ENCODE assay signal across 1 cellular context in the genomic region with DNA sequence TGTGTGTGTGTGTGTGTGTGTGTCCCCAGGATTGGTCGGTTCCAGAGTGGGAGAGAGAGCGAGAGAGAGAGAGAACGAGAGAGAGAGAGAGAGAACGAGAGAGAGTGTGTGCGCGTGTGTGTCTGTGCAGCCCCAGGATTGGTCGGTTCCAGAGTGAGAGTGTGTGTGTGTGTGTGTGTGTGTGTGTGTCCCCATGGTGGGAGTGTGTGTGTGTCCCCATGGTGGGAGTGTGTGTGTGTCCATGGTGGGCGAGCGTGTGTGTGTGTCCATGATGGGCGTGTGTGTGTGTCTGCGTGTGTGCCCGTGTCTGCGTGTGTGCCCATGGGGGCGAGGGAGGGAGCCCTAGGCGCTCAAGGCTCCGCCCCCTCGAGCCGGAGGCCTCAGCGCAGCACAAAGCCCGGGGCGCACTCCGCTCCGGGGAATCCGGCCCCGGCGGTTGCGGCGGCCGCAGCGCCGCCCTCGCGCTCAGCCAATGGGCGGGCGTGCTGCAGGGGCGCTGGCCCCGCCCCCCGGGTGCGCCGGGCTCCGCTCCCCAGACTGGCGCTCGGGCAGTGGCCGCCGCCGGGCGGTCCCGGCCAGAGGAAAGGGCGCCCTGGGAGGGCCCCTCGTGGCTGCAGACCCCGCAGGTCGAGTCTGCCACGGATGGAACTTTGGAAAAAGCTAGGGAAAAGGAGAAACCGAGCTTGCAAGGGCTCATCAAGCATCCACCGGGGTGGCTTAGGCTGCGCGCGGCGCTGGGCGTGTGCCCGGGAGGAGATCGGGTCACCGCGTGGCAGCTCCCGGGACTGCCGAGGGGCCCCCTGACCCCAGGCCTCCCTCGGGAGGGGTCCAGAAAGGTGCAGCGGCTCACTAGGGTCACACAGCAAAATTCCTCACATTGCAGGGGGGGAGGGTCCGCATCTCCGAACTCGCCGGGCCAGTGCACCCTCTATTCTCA.
TF ChIP-seq lines count a peak whose summit lies in the region.

No MANE protein-coding gene starts in this region.

TF ChIP-seq in HepG2, 621 proteins besides CTCF, POLR2A, EP300 and RAD21 (continued from another document and continues in another):
- TF ChIP-seq, protein P1, sequence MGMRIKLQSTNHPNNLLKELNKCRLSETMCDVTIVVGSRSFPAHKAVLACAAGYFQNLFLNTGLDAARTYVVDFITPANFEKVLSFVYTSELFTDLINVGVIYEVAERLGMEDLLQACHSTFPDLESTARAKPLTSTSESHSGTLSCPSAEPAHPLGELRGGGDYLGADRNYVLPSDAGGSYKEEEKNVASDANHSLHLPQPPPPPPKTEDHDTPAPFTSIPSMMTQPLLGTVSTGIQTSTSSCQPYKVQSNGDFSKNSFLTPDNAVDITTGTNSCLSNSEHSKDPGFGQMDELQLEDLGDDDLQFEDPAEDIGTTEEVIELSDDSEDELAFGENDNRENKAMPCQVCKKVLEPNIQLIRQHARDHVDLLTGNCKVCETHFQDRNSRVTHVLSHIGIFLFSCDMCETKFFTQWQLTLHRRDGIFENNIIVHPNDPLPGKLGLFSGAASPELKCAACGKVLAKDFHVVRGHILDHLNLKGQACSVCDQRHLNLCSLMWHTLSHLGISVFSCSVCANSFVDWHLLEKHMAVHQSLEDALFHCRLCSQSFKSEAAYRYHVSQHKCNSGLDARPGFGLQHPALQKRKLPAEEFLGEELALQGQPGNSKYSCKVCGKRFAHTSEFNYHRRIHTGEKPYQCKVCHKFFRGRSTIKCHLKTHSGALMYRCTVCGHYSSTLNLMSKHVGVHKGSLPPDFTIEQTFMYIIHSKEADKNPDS (CRISPR knock-in tag; IDR thresholded peaks at IDR 0.05): no peak; the same call in 1 of the 2 replicates
- TF ChIP-seq NKX3-1 (CRISPR knock-in tag; IDR thresholded peaks at IDR 0.05) (0 out of 2 replicates have a peak, but pooled peaks have one; percentile 64), TERF1 (CRISPR knock-in tag; IDR thresholded peaks at IDR 0.05) (no peak), GATAD1 (CRISPR knock-in tag; IDR thresholded peaks at IDR 0.05) (peak; percentile 37; the same call in 1 of the 2 replicates), RXRB (CRISPR knock-in tag; IDR thresholded peaks at IDR 0.05; ENCODE audit: borderline replicate concordance) (peak; percentile 20; the same call in 1 of the 2 replicates), ZNF75D (CRISPR knock-in tag; IDR thresholded peaks at IDR 0.05; ENCODE audit: borderline replicate concordance) (no peak), STAT5B (CRISPR knock-in tag; IDR thresholded peaks at IDR 0.05) (no peak), ZNF569 (CRISPR knock-in tag; IDR thresholded peaks at IDR 0.05; ENCODE audit: borderline replicate concordance) (no peak), ZNF879 (CRISPR knock-in tag; IDR thresholded peaks at IDR 0.05) (no peak), DR1 (CRISPR knock-in tag; IDR thresholded peaks at IDR 0.05) (no peak), MIER3 (CRISPR knock-in tag; IDR thresholded peaks at IDR 0.05; ENCODE audit: borderline replicate concordance) (no peak), HOMEZ (CRISPR knock-in tag; IDR thresholded peaks at IDR 0.05; ENCODE audit: low read depth) (no peak), ZNF564 (CRISPR knock-in tag; IDR thresholded peaks at IDR 0.05) (no peak), THAP11 (CRISPR knock-in tag; IDR thresholded peaks at IDR 0.05) (no peak; the same call in 1 of the 2 replicates), ZNF333 (CRISPR knock-in tag; IDR thresholded peaks at IDR 0.05; ENCODE audit: borderline replicate concordance) (no peak), TOPORS (CRISPR knock-in tag; IDR thresholded peaks at IDR 0.05) (no peak), SYNCRIP (IDR thresholded peaks at IDR 0.05; ENCODE audit: insufficient read depth, low read depth, low read length) (no peak), SOX13 (IDR thresholded peaks at IDR 0.05) (no peak; the same call in 1 of the 2 replicates), SOX13 (CRISPR knock-in tag; conservative IDR thresholded peaks at IDR 0.05 in 1 of 2, IDR thresholded peaks at IDR 0.05 in 1 of 2) (no peak), ZNF484 (CRISPR knock-in tag; IDR thresholded peaks at IDR 0.05; ENCODE audit: borderline replicate concordance, low read depth) (no peak), BCL3 (CRISPR knock-in tag; IDR thresholded peaks at IDR 0.05) (peak; percentile 52; the same call in 1 of the 2 replicates), ARNT (IDR thresholded peaks at IDR 0.05) (no peak), ZNF670 (CRISPR knock-in tag; IDR thresholded peaks at IDR 0.05; ENCODE audit: borderline replicate concordance) (peak; percentile 48; the same call in 1 of the 2 replicates), ZKSCAN8 (CRISPR knock-in tag; IDR thresholded peaks at IDR 0.05; ENCODE audit: borderline replicate concordance) (no peak; the same call in 1 of the 2 replicates)
- TF ChIP-seq, protein P2, sequence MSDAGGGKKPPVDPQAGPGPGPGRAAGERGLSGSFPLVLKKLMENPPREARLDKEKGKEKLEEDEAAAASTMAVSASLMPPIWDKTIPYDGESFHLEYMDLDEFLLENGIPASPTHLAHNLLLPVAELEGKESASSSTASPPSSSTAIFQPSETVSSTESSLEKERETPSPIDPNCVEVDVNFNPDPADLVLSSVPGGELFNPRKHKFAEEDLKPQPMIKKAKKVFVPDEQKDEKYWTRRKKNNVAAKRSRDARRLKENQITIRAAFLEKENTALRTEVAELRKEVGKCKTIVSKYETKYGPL (CRISPR knock-in tag; IDR thresholded peaks at IDR 0.05): peak; percentile 75; the same call in 1 of the 2 replicates
- TF ChIP-seq, protein P3, sequence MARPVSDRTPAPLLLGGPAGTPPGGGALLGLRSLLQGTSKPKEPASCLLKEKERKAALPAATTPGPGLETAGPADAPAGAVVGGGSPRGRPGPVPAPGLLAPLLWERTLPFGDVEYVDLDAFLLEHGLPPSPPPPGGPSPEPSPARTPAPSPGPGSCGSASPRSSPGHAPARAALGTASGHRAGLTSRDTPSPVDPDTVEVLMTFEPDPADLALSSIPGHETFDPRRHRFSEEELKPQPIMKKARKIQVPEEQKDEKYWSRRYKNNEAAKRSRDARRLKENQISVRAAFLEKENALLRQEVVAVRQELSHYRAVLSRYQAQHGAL (CRISPR knock-in tag; IDR thresholded peaks at IDR 0.05; ENCODE audit: not compliant biosample characterization): peak; percentile 54
- TF ChIP-seq, protein P4, sequence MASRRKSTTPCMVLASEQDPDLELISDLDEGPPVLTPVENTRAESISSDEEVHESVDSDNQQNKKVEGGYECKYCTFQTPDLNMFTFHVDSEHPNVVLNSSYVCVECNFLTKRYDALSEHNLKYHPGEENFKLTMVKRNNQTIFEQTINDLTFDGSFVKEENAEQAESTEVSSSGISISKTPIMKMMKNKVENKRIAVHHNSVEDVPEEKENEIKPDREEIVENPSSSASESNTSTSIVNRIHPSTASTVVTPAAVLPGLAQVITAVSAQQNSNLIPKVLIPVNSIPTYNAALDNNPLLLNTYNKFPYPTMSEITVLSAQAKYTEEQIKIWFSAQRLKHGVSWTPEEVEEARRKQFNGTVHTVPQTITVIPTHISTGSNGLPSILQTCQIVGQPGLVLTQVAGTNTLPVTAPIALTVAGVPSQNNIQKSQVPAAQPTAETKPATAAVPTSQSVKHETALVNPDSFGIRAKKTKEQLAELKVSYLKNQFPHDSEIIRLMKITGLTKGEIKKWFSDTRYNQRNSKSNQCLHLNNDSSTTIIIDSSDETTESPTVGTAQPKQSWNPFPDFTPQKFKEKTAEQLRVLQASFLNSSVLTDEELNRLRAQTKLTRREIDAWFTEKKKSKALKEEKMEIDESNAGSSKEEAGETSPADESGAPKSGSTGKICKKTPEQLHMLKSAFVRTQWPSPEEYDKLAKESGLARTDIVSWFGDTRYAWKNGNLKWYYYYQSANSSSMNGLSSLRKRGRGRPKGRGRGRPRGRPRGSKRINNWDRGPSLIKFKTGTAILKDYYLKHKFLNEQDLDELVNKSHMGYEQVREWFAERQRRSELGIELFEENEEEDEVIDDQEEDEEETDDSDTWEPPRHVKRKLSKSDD (CRISPR knock-in tag; IDR thresholded peaks at IDR 0.05; ENCODE audit: low read depth): no peak
- TF ChIP-seq, protein P5, sequence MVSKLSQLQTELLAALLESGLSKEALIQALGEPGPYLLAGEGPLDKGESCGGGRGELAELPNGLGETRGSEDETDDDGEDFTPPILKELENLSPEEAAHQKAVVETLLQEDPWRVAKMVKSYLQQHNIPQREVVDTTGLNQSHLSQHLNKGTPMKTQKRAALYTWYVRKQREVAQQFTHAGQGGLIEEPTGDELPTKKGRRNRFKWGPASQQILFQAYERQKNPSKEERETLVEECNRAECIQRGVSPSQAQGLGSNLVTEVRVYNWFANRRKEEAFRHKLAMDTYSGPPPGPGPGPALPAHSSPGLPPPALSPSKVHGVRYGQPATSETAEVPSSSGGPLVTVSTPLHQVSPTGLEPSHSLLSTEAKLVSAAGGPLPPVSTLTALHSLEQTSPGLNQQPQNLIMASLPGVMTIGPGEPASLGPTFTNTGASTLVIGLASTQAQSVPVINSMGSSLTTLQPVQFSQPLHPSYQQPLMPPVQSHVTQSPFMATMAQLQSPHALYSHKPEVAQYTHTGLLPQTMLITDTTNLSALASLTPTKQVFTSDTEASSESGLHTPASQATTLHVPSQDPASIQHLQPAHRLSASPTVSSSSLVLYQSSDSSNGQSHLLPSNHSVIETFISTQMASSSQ (IDR thresholded peaks at IDR 0.05; ENCODE audit: low read depth): no peak
- TF ChIP-seq, protein P5 (CRISPR knock-in tag; IDR thresholded peaks at IDR 0.05; ENCODE audit: borderline replicate concordance): 0 out of 2 replicates have a peak, but pooled peaks have one; percentile 51
- TF ChIP-seq, protein P6, sequence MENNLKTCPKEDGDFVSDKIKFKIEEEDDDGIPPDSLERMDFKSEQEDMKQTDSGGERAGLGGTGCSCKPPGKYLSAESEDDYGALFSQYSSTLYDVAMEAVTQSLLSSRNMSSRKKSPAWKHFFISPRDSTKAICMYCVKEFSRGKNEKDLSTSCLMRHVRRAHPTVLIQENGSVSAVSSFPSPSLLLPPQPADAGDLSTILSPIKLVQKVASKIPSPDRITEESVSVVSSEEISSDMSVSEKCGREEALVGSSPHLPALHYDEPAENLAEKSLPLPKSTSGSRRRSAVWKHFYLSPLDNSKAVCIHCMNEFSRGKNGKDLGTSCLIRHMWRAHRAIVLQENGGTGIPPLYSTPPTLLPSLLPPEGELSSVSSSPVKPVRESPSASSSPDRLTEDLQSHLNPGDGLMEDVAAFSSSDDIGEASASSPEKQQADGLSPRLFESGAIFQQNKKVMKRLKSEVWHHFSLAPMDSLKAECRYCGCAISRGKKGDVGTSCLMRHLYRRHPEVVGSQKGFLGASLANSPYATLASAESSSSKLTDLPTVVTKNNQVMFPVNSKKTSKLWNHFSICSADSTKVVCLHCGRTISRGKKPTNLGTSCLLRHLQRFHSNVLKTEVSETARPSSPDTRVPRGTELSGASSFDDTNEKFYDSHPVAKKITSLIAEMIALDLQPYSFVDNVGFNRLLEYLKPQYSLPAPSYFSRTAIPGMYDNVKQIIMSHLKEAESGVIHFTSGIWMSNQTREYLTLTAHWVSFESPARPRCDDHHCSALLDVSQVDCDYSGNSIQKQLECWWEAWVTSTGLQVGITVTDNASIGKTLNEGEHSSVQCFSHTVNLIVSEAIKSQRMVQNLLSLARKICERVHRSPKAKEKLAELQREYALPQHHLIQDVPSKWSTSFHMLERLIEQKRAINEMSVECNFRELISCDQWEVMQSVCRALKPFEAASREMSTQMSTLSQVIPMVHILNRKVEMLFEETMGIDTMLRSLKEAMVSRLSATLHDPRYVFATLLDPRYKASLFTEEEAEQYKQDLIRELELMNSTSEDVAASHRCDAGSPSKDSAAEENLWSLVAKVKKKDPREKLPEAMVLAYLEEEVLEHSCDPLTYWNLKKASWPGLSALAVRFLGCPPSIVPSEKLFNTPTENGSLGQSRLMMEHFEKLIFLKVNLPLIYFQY (CRISPR knock-in tag; IDR thresholded peaks at IDR 0.05; ENCODE audit: borderline replicate concordance): no peak
